ENCODE assay signal across 17 cellular contexts in genomic region chr5:40577718-40578117, GRCh38.
"Had no signal": no experiment of that assay in that cellular context is flagged by ENCODE, and none has a peak within 500 bp of the region (broad histone marks: within the 10 kb centered on the region; RNA-seq: fewer than 3 reads in every experiment).

No MANE protein-coding gene starts in this region.

- H3K27ac ChIP-seq: pancreas, SJSA1, stomach, suprapubic skin, tibial nerve, WERI-Rb-1 had no signal

- H3K4me3 Mint-ChIP-seq: brain; dendritic cell treated with granulocyte-macrophage colony-stimulating factor and Interleukin-4, amounts not matched to agents 40 ng/mL and 50 ng/mL, for 4 days; nephron progenitor cell had no signal

- H3K9me3 Mint-ChIP-seq: activated T-cell treated with anti-CD3 and anti-CD28 coated beads, Interleukin-2, amount 50 U/mL, for 4 hours; brain; dendritic cell treated with granulocyte-macrophage colony-stimulating factor and Interleukin-4, amounts not matched to agents 40 ng/mL and 50 ng/mL, for 4 days; memory B cell; nephron progenitor cell had no signal

- H3K9me3 ChIP-seq: pancreas, SJSA1, stomach, suprapubic skin, tibial nerve had no signal

- H3K4me3 ChIP-seq: pancreas, SJSA1, stomach, suprapubic skin, tibial nerve had no signal

- ATAC-seq: left colon, pancreas, right cardiac atrium had no signal

- H3K36me3 Mint-ChIP-seq: brain, memory B cell had no signal

- H3K27me3 ChIP-seq: pancreas, SJSA1, stomach, suprapubic skin, tibial nerve had no signal

- H3K27ac Mint-ChIP-seq: brain, nephron progenitor cell had no signal

- DNase-seq: activated CD4-positive, CD25-positive, alpha-beta regulatory T cell treated with anti-CD3 and anti-CD28 coated beads, Interleukin-2, amount 50 U/mL, for 72 hours; activated gamma-delta T cell; activated T-cell treated with anti-CD3 and anti-CD28 coated beads, Interleukin-2, amount 50 U/mL, for 4 hours; aorta; effector CD4-positive, alpha-beta T cell; left colon; nephron progenitor cell; pancreas; right cardiac atrium; stomach; WERI-Rb-1 had no signal

- H3K4me1 ChIP-seq: pancreas, stomach, suprapubic skin, tibial nerve had no signal

- H3K36me3 ChIP-seq: pancreas, SJSA1, stomach, suprapubic skin, tibial nerve, WERI-Rb-1 had no signal

- H3K4me1 Mint-ChIP-seq: brain had no signal

- H3K27me3 Mint-ChIP-seq: brain; dendritic cell treated with granulocyte-macrophage colony-stimulating factor and Interleukin-4, amounts not matched to agents 40 ng/mL and 50 ng/mL, for 4 days; memory B cell had no signal
